8 cellular contexts compared by ENCODE assay signal in the genomic region with DNA sequence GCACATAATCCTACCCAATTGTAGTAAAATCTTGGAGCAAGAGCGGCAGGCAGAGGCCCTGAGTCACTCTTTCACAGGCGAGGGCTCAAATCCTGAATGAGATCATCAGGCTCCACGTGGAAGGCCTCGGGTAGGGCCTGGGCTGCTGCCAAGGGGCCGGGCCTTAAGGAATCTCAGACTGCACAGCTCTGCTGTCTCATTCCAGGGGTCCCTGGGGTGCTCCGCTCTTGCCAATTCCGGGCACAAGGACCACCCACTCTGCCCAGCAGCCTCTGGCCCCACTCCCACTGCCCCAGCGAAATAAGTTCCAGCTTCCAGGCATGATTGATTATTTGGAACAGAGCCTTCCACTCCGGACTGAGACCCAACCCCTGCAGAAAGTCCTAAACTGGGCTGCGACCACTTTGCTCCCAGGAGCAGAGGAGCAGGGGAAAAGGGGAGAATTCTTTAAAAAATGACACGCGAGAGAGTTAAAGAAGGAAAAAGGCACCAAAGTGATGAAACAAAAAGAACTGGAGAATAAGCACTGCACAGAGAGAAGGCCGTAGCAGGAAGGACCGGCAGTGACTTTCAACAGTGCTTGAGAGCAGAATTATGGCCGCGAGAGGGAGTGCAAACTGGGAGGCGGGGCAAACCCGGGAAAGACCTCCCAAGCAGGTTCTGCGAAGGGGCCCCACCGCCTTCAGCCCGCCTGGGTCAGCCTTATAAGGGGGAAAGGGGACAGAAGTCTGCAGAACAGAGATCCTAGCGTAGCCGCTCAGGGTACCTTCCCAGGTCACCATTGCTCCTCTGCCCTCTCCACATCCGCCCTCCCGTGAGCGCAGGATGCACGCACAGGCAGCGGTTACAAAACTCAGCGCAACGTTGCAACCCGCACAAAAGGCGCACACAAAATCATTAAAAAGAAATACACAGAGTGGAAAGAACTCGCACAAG. TPM values are rescaled to one million over a fixed set of nuclear protein-coding genes. Genes with fewer than 3 reads are reported as not detected.
DNase-seq lines count a peak whose midpoint lies in the region; ATAC-seq and TF ChIP-seq lines count a peak whose summit lies in the region.

No MANE protein-coding gene starts in this region.

- H2BK15ac ChIP-seq in H9 (ENCODE audit: low read depth, low read length): no peak overlapping the region

- H3K4me1 ChIP-seq in H9 (ENCODE audit: insufficient read depth, low read length) (0 out of 2 replicates have a peak, but pooled peaks cover 4% of the 10 kb centered on the region), RWPE2 (ENCODE audit: insufficient read depth, poor library complexity, severe bottlenecking) (peaks cover 7% of the 10 kb centered on the region), colonic mucosa (peaks cover 15% of the 10 kb centered on the region)

- peaks cover 0 to 2% of the 10 kb centered on the region in 2 experiments; a peak in 3 of 5 replicates for H3K9me3 Mint-ChIP-seq in H9

- no peak overlapping the region for H4K91ac ChIP-seq in H9 (ENCODE audit: insufficient read length, low read depth, low read length)

- peaks cover 38 to 45% (median 44%) of the 10 kb centered on the region in 3 experiments for H3K36me3 Mint-ChIP-seq in H9 (ENCODE audit: insufficient read depth in 1 of 3, low read depth in 3 of 3)

- no peak overlapping the region for H2BK5ac ChIP-seq in H9 (ENCODE audit: insufficient read length, low read length)

- H3T11ph ChIP-seq in H9 (ENCODE audit: low read length): no peak overlapping the region

- in situ Hi-C loops in ACHN (cut with HindIII; ENCODE audit: low pct_ligation_motif_present, low pct_unique_long_range_greater_than_20kb, low sequenced_read_pairs): no loop called here

- H2AK5ac ChIP-seq in H9 (ENCODE audit: insufficient read length, low read length): no peak overlapping the region

- no CpG with 5 or more reads among the region's 33 CpGs for WGBS in H9 (ENCODE audit: extremely low coverage, insufficient read length, low lambda C conversion rate)

- H3K79me1 ChIP-seq in H9 (ENCODE audit: insufficient read depth, low read depth, low read length, poor library complexity, severe bottlenecking): no peaks in the 10 kb centered on the region

- no peaks in the 10 kb centered on the region for H4K20me1 ChIP-seq in H9 (ENCODE audit: control insufficient read depth, insufficient read depth, insufficient read length)

- H3K23me2 ChIP-seq in H9 (ENCODE audit: insufficient read length, low read depth, low read length, poor library complexity, severe bottlenecking): peaks cover 23% of the 10 kb centered on the region

- H3K4me3 Mint-ChIP-seq in H9: peak overlapping the region; percentile 83 to 89

- H3K27ac Mint-ChIP-seq in H9: peak overlapping the region in 2 of 3 experiments; percentile 90 to 98; a peak in 5 of 7 replicates

- H3K36me3 ChIP-seq in RWPE2 (ENCODE audit: low read depth): peaks cover 19% of the 10 kb centered on the region
- no peaks in the 10 kb centered on the region for H3K36me3 ChIP-seq in colonic mucosa

- H3K27ac ChIP-seq in H9 (ENCODE audit: insufficient read length, low read depth, low read length): no peak overlapping the region
- peak overlapping the region; percentile 21 for H3K27ac ChIP-seq in RWPE2 (ENCODE audit: poor library complexity, severe bottlenecking)
- H3K27ac ChIP-seq in colonic mucosa: peak overlapping the region; percentile 80
- H3K27ac ChIP-seq in skin epidermis: peak overlapping the region in 20 of 21 experiments; percentile 10 to 92 (median 80)

- H2BK120ac ChIP-seq in H9 (ENCODE audit: low read depth, low read length, poor library complexity, severe bottlenecking): no peak overlapping the region

- H3K27me3 ChIP-seq in H9 (ENCODE audit: insufficient read depth, low read length) (no peaks in the 10 kb centered on the region; the same call in 1 of the 2 replicates), RWPE2 (ENCODE audit: insufficient read depth, poor library complexity, severe bottlenecking) (peaks cover 17% of the 10 kb centered on the region), colonic mucosa (peaks cover 37% of the 10 kb centered on the region)

- intact Hi-C loops in colonic mucosa (cut with DNase I): loop anchor here (10.0 kb wide), 1 partner anchor 962 kb away; no protein-coding TSS in a partner anchor

- H3K4me2 ChIP-seq in H9 (ENCODE audit: insufficient read depth, insufficient read length, low read length): peak overlapping the region; percentile 91

- no peak overlapping the region for H2AFZ ChIP-seq in H9 (ENCODE audit: low read length)

- H3K4me3 ChIP-seq in RWPE2 (ENCODE audit: severe bottlenecking) (peak overlapping the region; percentile 36), colonic mucosa (peak overlapping the region; percentile 52), skin epidermis (peak overlapping the region; percentile 55 to 68 (median 59))

- H3K9ac ChIP-seq in H9 (ENCODE audit: extremely low read depth, insufficient read length, low read length) (peak overlapping the region; percentile 69), colonic mucosa (ENCODE audit: low read depth in 2 of 2, low read length in 2 of 2) (peak overlapping the region; percentile 62 to 76)

- ATAC-seq in RWPE2 (ENCODE audit: low read depth): peak; percentile 70
- ATAC-seq in HG03280 (IDR thresholded peaks at IDR 0.05; ENCODE audit: unreplicated experiment): no peak
- no peak for ATAC-seq in HG02938 (IDR thresholded peaks at IDR 0.05; ENCODE audit: unreplicated experiment)

- DNase-seq in ACHN (peak; percentile 92), H9 (peak; percentile 86), RWPE2 (ENCODE audit: low spot score) (peak; percentile 87), colonic mucosa (peak; percentile 91), kidney glomerular epithelial cell (lab: John Stamatoyannopoulos, UW) (peak; percentile 74)

- no peak overlapping the region for H3K23ac ChIP-seq in H9 (ENCODE audit: insufficient read length, low read depth, low read length)

- no peak overlapping the region for H4K5ac ChIP-seq in H9 (ENCODE audit: insufficient read length, low read depth, low read length)

- H3K79me2 ChIP-seq in H9 (ENCODE audit: insufficient read depth, low read length): peaks cover 8% of the 10 kb centered on the region; the same call in 1 of the 2 replicates

- H3K4ac ChIP-seq in H9 (ENCODE audit: low read depth, low read length): no peak overlapping the region

- H3K9me3 ChIP-seq in H9 (ENCODE audit: control insufficient read depth, low read depth, low read length) (no peaks in the 10 kb centered on the region), RWPE2 (ENCODE audit: severe bottlenecking) (no peaks in the 10 kb centered on the region), colonic mucosa (no peaks in the 10 kb centered on the region)

- peaks cover 26% of the 10 kb centered on the region for H3K27me3 Mint-ChIP-seq in H9 (ENCODE audit: low read depth)

- H3K56ac ChIP-seq in H9 (ENCODE audit: insufficient read length, low read depth, low read length): no peak overlapping the region

- peak; percentile 46; the same call in 2 of the 3 replicates for TF ChIP-seq CTCF in H9 (conservative IDR thresholded peaks at IDR 0.05)
- peak; percentile 21 for TF ChIP-seq CTCF in RWPE2 (IDR thresholded peaks at IDR 0.05; ENCODE audit: poor library complexity, severe bottlenecking)
- no peak for TF ChIP-seq CTCF in colonic mucosa (IDR thresholded peaks at IDR 0.05)

- no peak overlapping the region for H4K8ac ChIP-seq in H9 (replicated peaks; ENCODE audit: insufficient read length, low read depth, low read length)

- peak overlapping the region; percentile 67 for H3K14ac ChIP-seq in H9 (ENCODE audit: insufficient read depth, low read length)

- no peak overlapping the region for H2BK12ac ChIP-seq in H9 (ENCODE audit: insufficient read length, low read depth, low read length)

- no peak overlapping the region for H2BK20ac ChIP-seq in H9 (ENCODE audit: low read depth, low read length, poor library complexity, severe bottlenecking)

- H3K4me1 Mint-ChIP-seq in H9: peaks cover 28 to 29% of the 10 kb centered on the region in 2 experiments

- peak overlapping the region; percentile 50 for H3K18ac ChIP-seq in H9 (ENCODE audit: insufficient read length, low read depth, low read length)

RNA-seq across cellular contexts. Expression of gene ADAMTS1, which starts 2.0 kb away (rescaled TPM):
- 17.8 and 17.9 TPM in 2 replicates for total RNA-seq in H9 (2021)
- 10 to 100 TPM; 12.5 to 26.8 TPM for total RNA-seq in colonic mucosa
